Comparison of ENCODE assay signal across 1 cellular context in the genomic region with DNA sequence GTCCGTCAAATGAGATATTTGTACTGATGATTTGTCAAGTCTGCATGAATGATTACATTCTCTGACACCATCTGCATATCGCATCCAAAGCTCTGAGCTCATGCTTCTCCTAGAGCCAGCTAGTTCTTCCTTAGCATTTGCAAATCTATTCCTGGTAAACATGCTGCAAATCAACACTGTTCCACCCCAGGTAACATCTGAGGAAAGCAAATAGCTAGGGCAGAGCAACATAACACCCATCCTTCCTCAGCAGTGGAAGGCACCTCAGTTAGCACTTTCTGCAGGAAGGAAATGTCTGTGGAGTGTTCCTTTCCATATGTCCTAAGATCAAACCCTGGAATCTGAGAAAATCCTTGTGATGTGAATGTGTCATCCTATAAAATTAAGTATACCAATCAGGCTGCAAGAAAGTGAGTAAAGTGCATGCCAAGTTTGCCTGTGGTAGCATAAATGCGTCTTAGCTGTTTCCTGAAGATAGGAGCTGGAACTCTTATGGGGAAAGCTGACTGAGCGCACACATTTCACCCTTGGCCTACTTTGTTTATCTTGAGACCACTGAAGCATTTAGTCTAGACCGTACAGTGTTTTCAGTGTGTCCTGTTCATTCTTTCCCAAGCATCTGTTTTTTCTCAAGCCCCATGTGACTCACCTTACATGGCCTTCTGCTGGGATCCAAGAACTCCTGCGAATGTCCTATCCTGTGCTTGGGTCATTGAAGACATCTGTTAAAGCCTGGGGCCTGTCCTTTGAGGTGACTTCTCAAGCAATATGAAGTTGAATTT.
TF ChIP-seq lines count a peak whose summit lies in the region.

No MANE protein-coding gene starts in this region.

TF ChIP-seq in IMR-90, 13 proteins besides CTCF, POLR2A, EP300 and RAD21:
- TF ChIP-seq BHLHE40 (IDR thresholded peaks at IDR 0.05; ENCODE audit: low read depth, low read length) (0 out of 2 replicates have a peak, but pooled peaks have one; percentile 19), CHD1 (IDR thresholded peaks at IDR 0.05; ENCODE audit: low read depth, low read length) (no peak)
- TF ChIP-seq, protein P1, sequence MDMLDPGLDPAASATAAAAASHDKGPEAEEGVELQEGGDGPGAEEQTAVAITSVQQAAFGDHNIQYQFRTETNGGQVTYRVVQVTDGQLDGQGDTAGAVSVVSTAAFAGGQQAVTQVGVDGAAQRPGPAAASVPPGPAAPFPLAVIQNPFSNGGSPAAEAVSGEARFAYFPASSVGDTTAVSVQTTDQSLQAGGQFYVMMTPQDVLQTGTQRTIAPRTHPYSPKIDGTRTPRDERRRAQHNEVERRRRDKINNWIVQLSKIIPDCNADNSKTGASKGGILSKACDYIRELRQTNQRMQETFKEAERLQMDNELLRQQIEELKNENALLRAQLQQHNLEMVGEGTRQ (IDR thresholded peaks at IDR 0.05; ENCODE audit: low read depth, low read length): peak; percentile 70; the same call in 1 of the 2 replicates
- TF ChIP-seq, protein P2, sequence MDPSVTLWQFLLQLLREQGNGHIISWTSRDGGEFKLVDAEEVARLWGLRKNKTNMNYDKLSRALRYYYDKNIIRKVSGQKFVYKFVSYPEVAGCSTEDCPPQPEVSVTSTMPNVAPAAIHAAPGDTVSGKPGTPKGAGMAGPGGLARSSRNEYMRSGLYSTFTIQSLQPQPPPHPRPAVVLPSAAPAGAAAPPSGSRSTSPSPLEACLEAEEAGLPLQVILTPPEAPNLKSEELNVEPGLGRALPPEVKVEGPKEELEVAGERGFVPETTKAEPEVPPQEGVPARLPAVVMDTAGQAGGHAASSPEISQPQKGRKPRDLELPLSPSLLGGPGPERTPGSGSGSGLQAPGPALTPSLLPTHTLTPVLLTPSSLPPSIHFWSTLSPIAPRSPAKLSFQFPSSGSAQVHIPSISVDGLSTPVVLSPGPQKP (IDR thresholded peaks at IDR 0.05; ENCODE audit: borderline replicate concordance, low read depth, low read length): no peak
